In genomic region chr2:148737742-148738141, GRCh38 we compare ENCODE assay signal across 22 cellular contexts.
"Had no signal": no experiment of that assay in that cellular context is flagged by ENCODE, and none has a peak within 500 bp of the region (broad histone marks: within the 10 kb centered on the region; RNA-seq: fewer than 3 reads in every experiment).

No MANE protein-coding gene starts in this region.

- H3K4me1 Mint-ChIP-seq: mesothelial cell of epicardium had no signal

- H3K27me3 Mint-ChIP-seq: dendritic cell treated with granulocyte-macrophage colony-stimulating factor and Interleukin-4, amounts not matched to agents 40 ng/mL and 50 ng/mL, for 4 days; effector memory CD8-positive, alpha-beta T cell; memory B cell had no signal

- H3K4me3 Mint-ChIP-seq: dendritic cell treated with granulocyte-macrophage colony-stimulating factor and Interleukin-4, amounts not matched to agents 40 ng/mL and 50 ng/mL, for 4 days; effector memory CD8-positive, alpha-beta T cell; memory B cell; mesothelial cell of epicardium had no signal

- H3K36me3 Mint-ChIP-seq: mesothelial cell of epicardium had no signal

- FAIRE-seq: colon, keratinocyte, small intestine had no signal

- DNase-seq: effector memory CD8-positive, alpha-beta T cell; esophagus squamous epithelium; foreskin fibroblast; glutamatergic neuron; left cardiac atrium; left ventricle myocardium inferior; lower lobe of right lung; ovary; small intestine; stimulated activated CD4-positive, alpha-beta T cell treated with anti-CD3 and anti-CD28 coated beads, Interleukin-12 subunit alpha, Interleukin-12 subunit beta, amount 100 ng/mL, for 4 hours; stimulated activated naive CD4-positive, alpha-beta T cell; stomach; substantia nigra; transverse colon had no signal

- ATAC-seq: effector memory CD8-positive, alpha-beta T cell; gastroesophageal sphincter; left cardiac atrium; lower lobe of right lung had no signal

- H3K4me1 ChIP-seq: gastroesophageal sphincter, lower lobe of right lung, right atrium auricular region, transverse colon had no signal

- H3K27ac Mint-ChIP-seq: dendritic cell treated with granulocyte-macrophage colony-stimulating factor and Interleukin-4, amounts not matched to agents 40 ng/mL and 50 ng/mL, for 4 days; mesothelial cell of epicardium had no signal

- H3K27ac ChIP-seq: esophagus squamous epithelium, gastroesophageal sphincter, left ventricle myocardium inferior, lower lobe of right lung, ovary, right atrium auricular region, stomach, thoracic aorta, transverse colon had no signal

- H3K9me3 Mint-ChIP-seq: dendritic cell treated with granulocyte-macrophage colony-stimulating factor and Interleukin-4, amounts not matched to agents 40 ng/mL and 50 ng/mL, for 4 days; effector memory CD8-positive, alpha-beta T cell; memory B cell; mesothelial cell of epicardium had no signal

- H3K36me3 ChIP-seq: esophagus squamous epithelium, gastroesophageal sphincter, left ventricle myocardium inferior, lower lobe of right lung, ovary, right atrium auricular region, stomach, thoracic aorta, transverse colon had no signal

- H3K4me3 ChIP-seq: esophagus squamous epithelium, gastroesophageal sphincter, left ventricle myocardium inferior, lower lobe of right lung, ovary, right atrium auricular region, stomach, thoracic aorta, transverse colon had no signal

- H3K27me3 ChIP-seq: esophagus squamous epithelium, gastroesophageal sphincter, ovary, right atrium auricular region, stomach, transverse colon had no signal

- H3K9me3 ChIP-seq: esophagus squamous epithelium, gastroesophageal sphincter, left ventricle myocardium inferior, lower lobe of right lung, ovary, right atrium auricular region, stomach, thoracic aorta, transverse colon had no signal
